Comparison of ENCODE assay signal across 14 cellular contexts in the genomic region with DNA sequence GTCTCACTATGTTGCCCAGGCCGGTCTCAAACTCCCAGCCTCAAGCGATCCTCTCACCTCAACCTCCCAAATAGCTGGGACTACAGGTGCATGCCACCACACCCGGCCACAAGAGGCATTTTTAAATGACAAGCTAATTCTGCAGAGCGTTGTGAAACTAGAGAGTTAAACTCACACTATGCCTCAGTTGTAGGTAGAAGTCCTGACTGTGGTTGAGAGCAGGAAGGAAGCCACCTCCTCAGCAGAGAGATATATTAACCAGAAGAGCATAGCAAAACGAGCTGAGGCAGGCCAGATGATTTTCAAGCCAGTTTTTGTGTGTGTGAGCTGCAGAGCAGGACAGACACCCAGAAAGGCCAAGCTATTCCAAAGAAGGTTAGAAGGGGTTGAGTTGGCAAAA.
DNase-seq lines count a peak whose midpoint lies in the region; ATAC-seq, FAIRE-seq and TF ChIP-seq lines count a peak whose summit lies in the region.
"Had no signal": no experiment of that assay in that cellular context is flagged by ENCODE, and none has a peak within 500 bp of the region (broad histone marks: within the 10 kb centered on the region; RNA-seq: fewer than 3 reads in every experiment).

No MANE protein-coding gene starts in this region.

- intact Hi-C loops in dorsolateral prefrontal cortex (cut with DNase I), result no loop called here

- CTCF ChIA-PET in RWPE1 (lab: Yijun Ruan, JAX), result no interaction called here

- H3K27ac ChIP-seq in dorsolateral prefrontal cortex, result no peak overlapping the region
- no peak overlapping the region for H3K27ac ChIP-seq in RWPE1
- H3K27ac ChIP-seq: HL-60 had no signal

- DNase-seq in GM18507 (ENCODE audit: extremely low spot score, insufficient read length, low read depth) (no peak), dorsolateral prefrontal cortex (no peak), RWPE1 (ENCODE audit: low spot score) (no peak), NCI-H1417 treated with DMSO at 0.1 percent for 48 hours (lab: John Stamatoyannopoulos, UW) (no peak), SKM-1 (lab: John Stamatoyannopoulos, UW; ENCODE audit: unreplicated experiment) (no peak)
- DNase-seq: DMS 273 treated with DMSO at 0.1 percent for 48 hours; effector CD4-positive, alpha-beta T cell; Karpas-422; NCI-H1694 treated with DMSO at 0.1 percent for 48 hours; NCI-H524 treated with DMSO at 0.1 percent for 48 hours had no signal

- no peak overlapping the region for H3K4me3 ChIP-seq in dorsolateral prefrontal cortex

- H3K27me3 ChIP-seq in dorsolateral prefrontal cortex, result peaks cover 0 to 13% (median 0%) of the 10 kb centered on the region in 45 donors

- TF ChIP-seq CTCF in dorsolateral prefrontal cortex (IDR thresholded peaks at IDR 0.05 in 54 of 56, conservative IDR thresholded peaks at IDR 0.05 in 2 of 56; ENCODE audit: low read depth in 1 of 56, partially characterized antibody in 56 of 56), result no peak
- TF ChIP-seq CTCF in RWPE1 (conservative IDR thresholded peaks at IDR 0.05; ENCODE audit: low read depth), result no peak

- POLR2A ChIA-PET in RWPE1 (lab: Yijun Ruan, JAX; ENCODE audit: low non-redundant PET), result no interaction called here

- peak; percentile 69 for FAIRE-seq in GM18507 (lab: Jason Lieb, UNC)

- ATAC-seq in GM19463 (IDR thresholded peaks at IDR 0.05; ENCODE audit: unreplicated experiment) (peak; percentile 56), HG02759 (IDR thresholded peaks at IDR 0.05; ENCODE audit: unreplicated experiment) (peak; percentile 62), HG03571 (IDR thresholded peaks at IDR 0.05; ENCODE audit: unreplicated experiment) (peak; percentile 84)
